8 cellular contexts compared by ENCODE assay signal in genomic region chr2:96485751-96486643, GRCh38. TPM values are rescaled to one million over a fixed set of nuclear protein-coding genes. Genes with fewer than 3 reads are reported as not detected.
DNase-seq lines count a peak whose midpoint lies in the region; ATAC-seq and TF ChIP-seq lines count a peak whose summit lies in the region.

No MANE protein-coding gene starts in this region.

- DNase-seq in GM04504 (ENCODE audit: low read depth) = peak; percentile 66
- peak; percentile 43 for DNase-seq in GOT3 (lab: John Stamatoyannopoulos, UW)
- peak; percentile 86 for DNase-seq in MV-4-11 (lab: John Stamatoyannopoulos, UW)
- peak; percentile 97 for DNase-seq in activated CD4-positive, alpha-beta T cell treated with anti-CD3 and anti-CD28 coated beads, Interleukin-2, amount 10 ng/mL, durations not matched to agents 24 days and 14 days
- peak; percentile 48 for DNase-seq in dedifferentiated amniotic fluid mesenchymal stem cell (ENCODE audit: extremely low spot score)
- peak; percentile 71 for DNase-seq in lung (ENCODE audit: low spot score)
- DNase-seq in stimulated activated CD8-positive, alpha-beta memory T cell treated with anti-CD3 and anti-CD28 coated beads, Interleukin-12 subunit alpha, Interleukin-12 subunit beta, amount 100 ng/mL, for 1 hour (ENCODE audit: low read depth) = peak; percentile 66
- DNase-seq in NCI-H187 treated with DMSO at 0.1 percent for 48 hours (lab: John Stamatoyannopoulos, UW) = no peak

- H3K36me3 ChIP-seq in lung (ENCODE audit: control insufficient read depth in 2 of 2, insufficient read depth in 2 of 2, low read length in 2 of 2) = no peaks in the 10 kb centered on the region

- H3K4me3 ChIP-seq in lung = peak overlapping the region; percentile 32

- peak overlapping the region; percentile 98 for H3K27ac Mint-ChIP-seq in activated CD4-positive, alpha-beta T cell treated with anti-CD3 and anti-CD28 coated beads, Interleukin-2, amount 10 ng/mL, durations not matched to agents 24 days and 14 days

- no peaks in the 10 kb centered on the region for H3K9me3 ChIP-seq in lung (ENCODE audit: control insufficient read depth in 2 of 2, insufficient read depth in 1 of 2, low read length in 1 of 2)

- H3K27ac ChIP-seq in lung (ENCODE audit: low read depth in 1 of 2, low read length in 1 of 2) = peak overlapping the region; percentile 84 to 94

- peaks cover 0 to 7% of the 10 kb centered on the region in 2 donors for H3K4me1 ChIP-seq in lung (ENCODE audit: control insufficient read depth in 2 of 2, insufficient read depth in 2 of 2, low read length in 2 of 2)

- WGBS in lung, 2 donors = 19 to 23% methylated on average over 33 of the region's 33 CpGs

- H3K36me3 Mint-ChIP-seq in activated CD4-positive, alpha-beta T cell treated with anti-CD3 and anti-CD28 coated beads, Interleukin-2, amount 10 ng/mL, durations not matched to agents 24 days and 14 days (ENCODE audit: low read depth) = peaks cover 11% of the 10 kb centered on the region

- H3K9me3 Mint-ChIP-seq in activated CD4-positive, alpha-beta T cell treated with anti-CD3 and anti-CD28 coated beads, Interleukin-2, amount 10 ng/mL, durations not matched to agents 24 days and 14 days = peaks cover 7% of the 10 kb centered on the region

- intact Hi-C loops in activated CD4-positive, alpha-beta T cell treated with anti-CD3 and anti-CD28 coated beads, Interleukin-2, amount 10 ng/mL, durations not matched to agents 24 days and 14 days (cut with micrococcal nuclease) = loop anchor here (1.0 to 5.0 kb wide), 6 partner anchors 22 to 324 kb away; partner anchors contain the start of gene ITPRIPL1

- peaks cover 2% of the 10 kb centered on the region for H3K27me3 Mint-ChIP-seq in activated CD4-positive, alpha-beta T cell treated with anti-CD3 and anti-CD28 coated beads, Interleukin-2, amount 10 ng/mL, durations not matched to agents 24 days and 14 days

- H3K4me1 Mint-ChIP-seq in activated CD4-positive, alpha-beta T cell treated with anti-CD3 and anti-CD28 coated beads, Interleukin-2, amount 10 ng/mL, durations not matched to agents 24 days and 14 days = peaks cover 55% of the 10 kb centered on the region

- peak overlapping the region; percentile 92 for H3K4me3 Mint-ChIP-seq in activated CD4-positive, alpha-beta T cell treated with anti-CD3 and anti-CD28 coated beads, Interleukin-2, amount 10 ng/mL, durations not matched to agents 24 days and 14 days

- no peaks in the 10 kb centered on the region for H3K27me3 ChIP-seq in lung (ENCODE audit: control insufficient read depth, insufficient read depth)

- ATAC-seq in lung (ENCODE audit: insufficient read depth, low FRiP score) = peak; percentile 84

- TF ChIP-seq CTCF in lung (IDR thresholded peaks at IDR 0.05; ENCODE audit: control extremely low read depth, extremely low read depth) = no peak

RNA-seq across cellular contexts. Expression of gene NEURL3, which starts 19.2 kb away (rescaled TPM):
- total RNA-seq in activated CD4-positive, alpha-beta T cell treated with anti-CD3 and anti-CD28 coated beads, Interleukin-2, amount 10 ng/mL, durations not matched to agents 24 days and 14 days = 1.0 and 1.2 TPM in 2 replicates
- 1 to 10 TPM in 1 of 2 donors, under 1 TPM in 1; 0.31 to 1.1 TPM for total RNA-seq in lung
- 1 to 10 TPM in 1 of 2 donors, under 1 TPM in 1; 0.24 to 2.1 TPM for polyA plus RNA-seq in lung

RNA-seq across cellular contexts. Expression of gene ARID5A, which starts 50.6 kb away (rescaled TPM):
- total RNA-seq in activated CD4-positive, alpha-beta T cell treated with anti-CD3 and anti-CD28 coated beads, Interleukin-2, amount 10 ng/mL, durations not matched to agents 24 days and 14 days = 214 and 229 TPM in 2 replicates
- 10 to 100 TPM; 12.5 to 33.5 TPM for total RNA-seq in lung
- polyA plus RNA-seq in lung = 10 to 100 TPM; 23.2 to 61.9 TPM
